19 cellular contexts compared by ENCODE assay signal in genomic region chr2:205954707-205955106, GRCh38.
"Had no signal": no experiment of that assay in that cellular context is flagged by ENCODE, and none has a peak within 500 bp of the region (broad histone marks: within the 10 kb centered on the region; RNA-seq: fewer than 3 reads in every experiment).

No MANE protein-coding gene starts in this region.

- H3K4me3 ChIP-seq: cardiac muscle cell, heart right ventricle, lower lobe of right lung, sigmoid colon, testis had no signal

- H3K79me2 ChIP-seq: parathyroid adenoma had no signal

- H3K36me3 ChIP-seq: cardiac muscle cell, heart right ventricle, lower lobe of right lung, sigmoid colon, WERI-Rb-1 had no signal

- FAIRE-seq: islet of Langerhans had no signal

- H3K27me3 ChIP-seq: cardiac muscle cell, sigmoid colon, testis had no signal

- H2AFZ ChIP-seq: parathyroid adenoma had no signal

- H3K27ac ChIP-seq: cardiac muscle cell, heart right ventricle, lower lobe of right lung, parathyroid adenoma, sigmoid colon, testis, WERI-Rb-1 had no signal

- H3K4me1 ChIP-seq: heart right ventricle, lower lobe of right lung, parathyroid adenoma, sigmoid colon, testis had no signal

- ATAC-seq: esophagus mucosa; heart right ventricle; left cardiac atrium; lower lobe of right lung; natural killer cell treated with Interleukin-12 subunit alpha and Interleukin-12 subunit beta and Interleukin-15 and Interleukin-18, amount 100 ng/mL, for 72 hours; stimulated activated memory B cell treated with anti-CD40 and anti-IgM and Interleukin-4, amounts not matched to agents 10 μg/mL and 1 μg/mL and 100 μg/mL, for 72 hours had no signal

- DNase-seq: activated CD4-positive, alpha-beta T cell treated with anti-CD3 and anti-CD28 coated beads, Interleukin-2, amount 50 U/mL, for 4 hours; activated naive CD8-positive, alpha-beta T cell treated with anti-CD3 and anti-CD28 coated beads, Interleukin-2, amount 10 ng/mL, durations not matched to agents 7 days and 5 days; activated T-cell treated with anti-CD3 and anti-CD28 coated beads for 4 hours; amygdala; effector CD8-positive, alpha-beta T cell; heart right ventricle; left cardiac atrium; lower lobe of right lung; sigmoid colon; stimulated activated CD4-positive, alpha-beta T cell treated with anti-CD3 and anti-CD28 coated beads, Interleukin-4, amount 100 ng/mL, for 4 hours; T-helper 2 cell; testis; WERI-Rb-1 had no signal

- H3K9ac ChIP-seq: parathyroid adenoma had no signal

- H3K9me3 ChIP-seq: lower lobe of right lung, sigmoid colon, testis had no signal
